9 cellular contexts compared by ENCODE assay signal in the genomic region with DNA sequence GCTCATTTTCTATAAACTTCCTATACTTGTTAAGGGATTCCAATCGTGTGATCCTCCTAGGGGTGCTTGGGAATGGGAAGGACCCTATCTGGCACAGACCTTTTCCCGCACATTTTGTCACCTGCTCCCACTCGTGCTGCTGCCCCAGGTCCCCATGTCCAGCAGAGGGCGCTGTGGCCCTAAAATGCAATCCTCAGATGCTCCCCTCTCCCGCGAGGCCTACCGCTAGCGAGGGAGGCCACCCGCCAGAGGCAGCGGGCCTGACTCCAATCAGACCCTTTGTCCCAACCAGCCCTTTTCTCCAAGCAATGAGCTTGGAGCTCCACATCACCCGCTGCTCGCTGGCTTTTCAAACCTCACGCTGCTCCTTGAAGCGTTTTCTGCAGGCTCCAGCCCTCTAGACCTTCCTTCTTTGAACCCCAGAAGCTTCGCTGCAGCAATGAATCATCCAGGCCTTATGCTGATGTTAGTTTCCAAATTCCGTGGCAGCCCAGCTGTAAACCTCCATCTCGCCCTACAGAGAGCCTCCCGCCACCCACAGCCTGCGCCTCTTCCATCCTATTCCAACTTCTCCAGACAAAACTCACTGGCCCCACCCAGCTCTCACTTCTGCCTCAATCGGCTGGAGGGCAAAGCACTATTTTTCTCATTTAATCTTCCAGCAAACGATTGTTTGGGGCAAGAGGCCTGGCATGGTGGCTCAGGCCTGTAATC. TPM values are rescaled to one million over a fixed set of nuclear protein-coding genes. Genes with fewer than 3 reads are reported as not detected.
DNase-seq lines count a peak whose midpoint lies in the region; ATAC-seq and TF ChIP-seq lines count a peak whose summit lies in the region.
"Had no signal": no experiment of that assay in that cellular context is flagged by ENCODE, and none has a peak within 500 bp of the region (broad histone marks: within the 10 kb centered on the region; RNA-seq: fewer than 3 reads in every experiment).

No MANE protein-coding gene starts in this region.

- H3K9me3 ChIP-seq in gastroesophageal sphincter (no peaks in the 10 kb centered on the region), suprapubic skin (no peaks in the 10 kb centered on the region)

- in situ Hi-C loops in SK-MEL-5 (cut with HindIII; ENCODE audit: low pct_unique_long_range_greater_than_20kb, low sequenced_read_pairs): no loop called here

- H3K4me1 ChIP-seq in gastroesophageal sphincter (peaks cover 0 to 16% (median 0%) of the 10 kb centered on the region in 3 donors), suprapubic skin (peaks cover 10% of the 10 kb centered on the region)

- TF ChIP-seq EP300 in gastroesophageal sphincter (IDR thresholded peaks at IDR 0.05): no peak
- no peak for TF ChIP-seq EP300 in suprapubic skin (IDR thresholded peaks at IDR 0.05)

- peak overlapping the region in 1 of 2 donors; percentile 23 for H3K4me3 ChIP-seq in gastroesophageal sphincter
- H3K4me3 ChIP-seq in suprapubic skin: peak overlapping the region; percentile 22
- H3K4me3 ChIP-seq: skin epidermis had no signal

- H3K27ac ChIP-seq in gastroesophageal sphincter: peak overlapping the region in 3 of 4 donors; percentile 48 to 64 (median 57)
- H3K27ac ChIP-seq in suprapubic skin: no peak overlapping the region

- H3K27me3 ChIP-seq in gastroesophageal sphincter (peaks cover 1% of the 10 kb centered on the region), suprapubic skin (peaks cover 6% of the 10 kb centered on the region)

- H3K36me3 ChIP-seq in gastroesophageal sphincter: no peaks in the 10 kb centered on the region
- H3K36me3 ChIP-seq in suprapubic skin: no peaks in the 10 kb centered on the region

- ATAC-seq in gastroesophageal sphincter: peak; percentile 90
- ATAC-seq in HG02571 (IDR thresholded peaks at IDR 0.05; ENCODE audit: unreplicated experiment): no peak

- DNase-seq in GM03348 (ENCODE audit: low spot score): peak; percentile 94
- peak; percentile 90 for DNase-seq in NAMALWA (ENCODE audit: low spot score)
- DNase-seq in SK-MEL-5 (ENCODE audit: low read depth, low spot score): peak; percentile 90
- peak; percentile 86 for DNase-seq in activated gamma-delta T cell treated with Interleukin-2 at 50 U/mL for 16 hours
- DNase-seq in occipital lobe (lab: John Stamatoyannopoulos, UW): peak; percentile 19
- peak; percentile 86 to 90 for DNase-seq in suprapubic skin (ENCODE audit: low spot score in 2 of 2)

- 0 to 13% methylated on average over 10 to 13 of the region's 21 CpGs for WGBS in gastroesophageal sphincter (ENCODE audit: low coverage in 1 of 2), 2 donors
- WGBS in suprapubic skin: 20% methylated on average over 21 of the region's 21 CpGs

- TF ChIP-seq CTCF in gastroesophageal sphincter (IDR thresholded peaks at IDR 0.05) (peak in 3 of 4 experiments; percentile 92 to 97 (median 96)), suprapubic skin (IDR thresholded peaks at IDR 0.05) (peak; percentile 84 to 89)

- TF ChIP-seq POLR2A in gastroesophageal sphincter (IDR thresholded peaks at IDR 0.05) (no peak), suprapubic skin (IDR thresholded peaks at IDR 0.05) (no peak)

RNA-seq across cellular contexts. Expression of a gene that starts 23.6 kb away (rescaled TPM):
- total RNA-seq in SK-MEL-5 (2014; rRNA removed; shearing (Covaris generic)): 0.55 TPM in 1 of 2 replicates, not detected in the other
- 1.7 and 2.3 TPM in 2 replicates for polyA plus RNA-seq in SK-MEL-5 (2015; cell fraction: cytosol; rRNA removed)
- polyA plus RNA-seq in SK-MEL-5 (2015; cell fraction: nucleus; rRNA removed): 0.44 and 3.6 TPM in 2 replicates
- 1 to 10 TPM; 1.5 to 2.7 (median 1.6) TPM for total RNA-seq in gastroesophageal sphincter
- total RNA-seq in occipital lobe: 6.9 TPM
- total RNA-seq in suprapubic skin: 1 to 10 TPM in 1 of 4 donors, under 1 TPM in 2, not detected in 1; 0.42 to 2.1 (median 0.65) TPM

RNA-seq across cellular contexts. Expression of a gene that starts 30.5 kb away (rescaled TPM):
- 12.0 and 12.3 TPM in 2 replicates for total RNA-seq in SK-MEL-5 (2014; rRNA removed; shearing (Covaris generic))
- polyA plus RNA-seq in SK-MEL-5 (2015; cell fraction: cytosol; rRNA removed): 21.6 and 23.0 TPM in 2 replicates
- 29.5 and 31.0 TPM in 2 replicates for polyA plus RNA-seq in SK-MEL-5 (2015; cell fraction: nucleus; rRNA removed)
- total RNA-seq in gastroesophageal sphincter (10 to 100 TPM; 21.8 to 54.6 (median 33.9) TPM), occipital lobe (38.8 TPM), suprapubic skin (10 to 100 TPM; 31.3 to 63.9 (median 43.4) TPM)

Comparison
In these comparisons a context has a peak if more than half of its experiments do, and no peak if none do; other contexts are left out.
1. DNase-seq: peak in every context shown above with its lines; median percentile 94 in GM03348; 90 in NAMALWA; 90 in SK-MEL-5; 88 in suprapubic skin; 86 in activated gamma-delta T cell treated with Interleukin-2 at 50 U/mL for 16 hours; 19 in occipital lobe.